Comparison of ENCODE assay signal across 19 cellular contexts in the genomic region with DNA sequence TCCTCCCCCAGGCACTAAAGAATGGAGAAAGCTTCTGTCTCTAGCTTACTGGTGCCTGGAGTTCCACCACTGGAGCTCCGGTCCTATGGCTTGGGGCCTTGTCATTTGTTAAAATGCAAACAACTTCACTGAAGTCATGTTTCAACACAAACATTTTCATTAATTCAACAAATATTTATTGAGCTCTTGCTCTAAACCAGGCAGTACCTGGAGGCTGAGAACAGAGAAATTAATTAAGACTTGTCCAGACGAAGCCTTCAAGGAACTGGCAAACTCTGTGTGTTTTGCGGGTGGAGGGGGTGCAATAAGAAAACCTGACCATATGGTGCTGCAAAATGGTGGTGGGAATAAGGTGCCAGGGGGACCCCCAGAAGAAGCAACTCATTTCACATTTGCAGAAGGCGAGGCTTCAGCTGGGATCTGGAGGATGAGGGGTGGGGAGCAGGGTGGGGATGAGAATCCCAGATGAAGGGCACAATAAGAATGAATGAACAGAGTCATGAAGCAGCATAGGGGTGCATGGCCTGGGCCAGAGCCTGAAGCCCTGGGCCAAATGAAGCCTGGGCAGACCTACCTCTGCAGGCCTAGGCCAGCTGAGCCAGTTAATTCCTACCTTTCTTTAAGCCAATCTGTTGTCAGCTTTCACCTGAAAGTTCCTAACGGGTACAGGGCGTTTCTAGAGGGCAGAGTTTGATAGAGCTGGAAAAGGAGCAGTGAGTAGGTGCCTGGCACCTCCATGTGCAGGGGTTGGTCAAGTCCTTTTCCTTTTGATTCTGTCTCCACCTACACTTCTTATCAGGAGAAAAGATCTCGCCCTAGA.
"Had no signal": no experiment of that assay in that cellular context is flagged by ENCODE, and none has a peak within 500 bp of the region (broad histone marks: within the 10 kb centered on the region; RNA-seq: fewer than 3 reads in every experiment).

No MANE protein-coding gene starts in this region.

- H3K9me3 Mint-ChIP-seq: activated naive CD4-positive, alpha-beta T cell treated with anti-CD3 and anti-CD28 coated beads, Interleukin-2, amount 50 U/mL, for 24 hours; activated T-helper 2 cell treated with anti-CD3 and anti-CD28 coated beads, Interferon-gamma antibody, Interleukin-2, Interleukin-4, amounts not matched to agents 10 μg/mL and 5 μg/mL and 100 μg/mL, durations not matched to agents 14 hours and 24 hours and 36 hours; dendritic cell treated with granulocyte-macrophage colony-stimulating factor and Interleukin-4, amounts not matched to agents 40 ng/mL and 50 ng/mL, for 4 days; endodermal cell; memory B cell; nephron; T-helper 2 cell treated with Interferon-gamma antibody and Interleukin-4, amounts not matched to agents 5 μg/mL and 100 μg/mL, for 36 hours had no signal

- H3K4me3 Mint-ChIP-seq: activated naive CD4-positive, alpha-beta T cell treated with anti-CD3 and anti-CD28 coated beads, Interleukin-2, amount 50 U/mL, for 24 hours; dendritic cell treated with granulocyte-macrophage colony-stimulating factor and Interleukin-4, amounts not matched to agents 40 ng/mL and 50 ng/mL, for 4 days; endodermal cell; immature natural killer cell; memory B cell; nephron; stimulated activated naive CD8-positive, alpha-beta T cell treated with anti-CD3 and anti-CD28 coated beads, Interleukin-15, amount 100 ng/mL, for 72 hours; T-helper 2 cell treated with Interferon-gamma antibody and Interleukin-4, amounts not matched to agents 5 μg/mL and 100 μg/mL, for 36 hours had no signal

- H3K36me3 Mint-ChIP-seq: activated naive CD4-positive, alpha-beta T cell treated with anti-CD3 and anti-CD28 coated beads, Interleukin-2, amount 50 U/mL, for 24 hours; immature natural killer cell; memory B cell had no signal

- H3K27me3 ChIP-seq: brain microvascular endothelial cell had no signal

- H3K27ac ChIP-seq: brain microvascular endothelial cell had no signal

- H3K4me1 Mint-ChIP-seq: activated naive CD4-positive, alpha-beta T cell treated with anti-CD3 and anti-CD28 coated beads, Interleukin-2, amount 50 U/mL, for 24 hours; immature natural killer cell; memory B cell; nephron; stimulated activated naive CD8-positive, alpha-beta T cell treated with anti-CD3 and anti-CD28 coated beads, Interleukin-15, amount 100 ng/mL, for 72 hours had no signal

- H3K36me3 ChIP-seq: brain microvascular endothelial cell had no signal

- DNase-seq: activated CD4-positive, alpha-beta T cell treated with anti-CD3 and anti-CD28 coated beads, Interleukin-2, amount 50 U/mL, for 4 hours; amniotic stem cell; brain microvascular endothelial cell; cerebellar nuclear complex; erythroblast; hypothalamus; immature natural killer cell; left colon; stimulated activated CD4-positive, alpha-beta T cell treated with anti-CD3 and anti-CD28 coated beads, Interleukin-15, amount 100 ng/mL, for 24 hours; stimulated activated CD4-positive, alpha-beta T cell treated with anti-CD3 and anti-CD28 coated beads, Interleukin-4, amount 100 ng/mL, for 24 hours; stimulated activated naive CD8-positive, alpha-beta T cell treated with anti-CD3 and anti-CD28 coated beads, Interleukin-15, amount 100 ng/mL, for 72 hours; SW 1271 had no signal

- H3K27ac Mint-ChIP-seq: activated naive CD4-positive, alpha-beta T cell treated with anti-CD3 and anti-CD28 coated beads, Interleukin-2, amount 50 U/mL, for 24 hours; activated T-helper 2 cell treated with anti-CD3 and anti-CD28 coated beads, Interferon-gamma antibody, Interleukin-2, Interleukin-4, amounts not matched to agents 10 μg/mL and 5 μg/mL and 100 μg/mL, durations not matched to agents 14 hours and 24 hours and 36 hours; dendritic cell treated with granulocyte-macrophage colony-stimulating factor and Interleukin-4, amounts not matched to agents 40 ng/mL and 50 ng/mL, for 4 days; endodermal cell; immature natural killer cell; memory B cell; stimulated activated naive CD8-positive, alpha-beta T cell treated with anti-CD3 and anti-CD28 coated beads, Interleukin-15, amount 100 ng/mL, for 72 hours; T-helper 2 cell treated with Interferon-gamma antibody and Interleukin-4, amounts not matched to agents 5 μg/mL and 100 μg/mL, for 36 hours had no signal
